8 cellular contexts compared by ENCODE assay signal in genomic region chr14:74491952-74492351, GRCh38. TPM values are rescaled to one million over a fixed set of nuclear protein-coding genes. Genes with fewer than 3 reads are reported as not detected.
DNase-seq lines count a peak whose midpoint lies in the region; TF ChIP-seq lines count a peak whose summit lies in the region.

No MANE protein-coding gene starts in this region.

- H3K4me1 Mint-ChIP-seq in activated T-helper 2 cell treated with anti-CD3 and anti-CD28 coated beads, Interferon-gamma antibody, Interleukin-2, Interleukin-4, amounts not matched to agents 10 μg/mL and 5 μg/mL and 100 μg/mL, durations not matched to agents 14 hours and 24 hours and 36 hours (ENCODE audit: low read depth) = peaks cover 21% of the 10 kb centered on the region

- peak overlapping the region; percentile 98 for H3K27ac ChIP-seq in cardiac muscle cell

- peaks cover 14% of the 10 kb centered on the region for H3K36me3 Mint-ChIP-seq in activated T-helper 2 cell treated with anti-CD3 and anti-CD28 coated beads, Interferon-gamma antibody, Interleukin-2, Interleukin-4, amounts not matched to agents 10 μg/mL and 5 μg/mL and 100 μg/mL, durations not matched to agents 14 hours and 24 hours and 36 hours (ENCODE audit: low read depth)

- no peaks in the 10 kb centered on the region for H3K9me3 Mint-ChIP-seq in activated T-helper 2 cell treated with anti-CD3 and anti-CD28 coated beads, Interferon-gamma antibody, Interleukin-2, Interleukin-4, amounts not matched to agents 10 μg/mL and 5 μg/mL and 100 μg/mL, durations not matched to agents 14 hours and 24 hours and 36 hours

- no peak overlapping the region for H3K4me3 Mint-ChIP-seq in activated T-helper 2 cell treated with anti-CD3 and anti-CD28 coated beads, Interferon-gamma antibody, Interleukin-2, Interleukin-4, amounts not matched to agents 10 μg/mL and 5 μg/mL and 100 μg/mL, durations not matched to agents 14 hours and 24 hours and 36 hours (ENCODE audit: low read depth)

- intact Hi-C loops in cardiac septum (cut with DNase I) (no loop called here), posterior cingulate gyrus (cut with DNase I) (loop anchor here (5.0 to 10.0 kb wide), 2 partner anchors 130 to 407 kb away; partner anchors contain the start of genes ALDH6A1 and LIN52)
- intact Hi-C loops in activated T-helper 2 cell treated with anti-CD3 and anti-CD28 coated beads, Interferon-gamma antibody, Interleukin-2, Interleukin-4, amounts not matched to agents 10 μg/mL and 5 μg/mL and 100 μg/mL, durations not matched to agents 14 hours and 24 hours and 36 hours (cut with micrococcal nuclease) = loop anchor here (1.0 kb wide), 1 partner anchor 130 kb away; no protein-coding TSS in a partner anchor

- H3K27me3 Mint-ChIP-seq in activated T-helper 2 cell treated with anti-CD3 and anti-CD28 coated beads, Interferon-gamma antibody, Interleukin-2, Interleukin-4, amounts not matched to agents 10 μg/mL and 5 μg/mL and 100 μg/mL, durations not matched to agents 14 hours and 24 hours and 36 hours (ENCODE audit: low read depth) = no peaks in the 10 kb centered on the region

- peak; percentile 39 to 44 for DNase-seq in cardiac muscle cell (ENCODE audit: low read depth in 1 of 2, low spot score in 1 of 2)
- no peak for DNase-seq in cardiac septum (ENCODE audit: low spot score)
- peak; percentile 67 for DNase-seq in RPMI7951 (ENCODE audit: low read depth)
- peak; percentile 66 for DNase-seq in fibroblast of the aortic adventitia (ENCODE audit: low read depth)
- no peak for DNase-seq in retinal pigment epithelial cell (ENCODE audit: low read depth)
- DNase-seq in NCI-H2107 (lab: John Stamatoyannopoulos, UW) = no peak
- DNase-seq in activated T-helper 2 cell treated with anti-CD3 and anti-CD28 coated beads, Interferon-gamma antibody, Interleukin-2, Interleukin-4, amounts not matched to agents 10 μg/mL and 5 μg/mL and 100 μg/mL, durations not matched to agents 14 hours and 24 hours and 36 hours (ENCODE audit: low spot score) = no peak
- DNase-seq in posterior cingulate gyrus = no peak

- no peaks in the 10 kb centered on the region for H3K27me3 ChIP-seq in cardiac muscle cell

- H3K4me3 ChIP-seq in cardiac muscle cell (peak overlapping the region; percentile 71), fibroblast of the aortic adventitia (ENCODE audit: low read depth, low read length) (peak overlapping the region; percentile 82), retinal pigment epithelial cell (ENCODE audit: low read length) (peak overlapping the region; percentile 87)

- H3K4me1 ChIP-seq in cardiac muscle cell (ENCODE audit: low read depth) = peaks cover 8% of the 10 kb centered on the region

- H3K9me3 ChIP-seq in cardiac muscle cell (ENCODE audit: low read depth) = no peaks in the 10 kb centered on the region

- H3K36me3 ChIP-seq in cardiac muscle cell = peaks cover 3% of the 10 kb centered on the region

- TF ChIP-seq CTCF in cardiac muscle cell (IDR thresholded peaks at IDR 0.05; ENCODE audit: low read depth, low read length) (peak; percentile 27), fibroblast of the aortic adventitia (IDR thresholded peaks at IDR 0.05; ENCODE audit: insufficient read depth, low read length) (peak; percentile 27), retinal pigment epithelial cell (conservative IDR thresholded peaks at IDR 0.05; ENCODE audit: low read depth, low read length) (peak; percentile 25)

- H3K27ac Mint-ChIP-seq in activated T-helper 2 cell treated with anti-CD3 and anti-CD28 coated beads, Interferon-gamma antibody, Interleukin-2, Interleukin-4, amounts not matched to agents 10 μg/mL and 5 μg/mL and 100 μg/mL, durations not matched to agents 14 hours and 24 hours and 36 hours = no peak overlapping the region

RNA-seq across cellular contexts. Expression of gene NPC2, which starts 1.2 kb away (rescaled TPM):
- 310 and 437 TPM in 2 replicates for total RNA-seq in cardiac muscle cell
- 243 and 256 TPM in 2 replicates for polyA plus RNA-seq in cardiac muscle cell
- total RNA-seq in cardiac septum = 116 TPM
- total RNA-seq in RPMI7951 (2014; rRNA removed; shearing (Covaris generic)) = 358 and 402 TPM in 2 replicates
- 189 and 291 TPM in 2 replicates for total RNA-seq in fibroblast of the aortic adventitia (ENCODE audit: low replicate concordance)
- total RNA-seq in activated T-helper 2 cell treated with anti-CD3 and anti-CD28 coated beads, Interferon-gamma antibody, Interleukin-2, Interleukin-4, amounts not matched to agents 10 μg/mL and 5 μg/mL and 100 μg/mL, durations not matched to agents 14 hours and 24 hours and 36 hours = 17.8 and 19.2 TPM in 2 replicates

RNA-seq across cellular contexts. Expression of gene ISCA2, which starts 1.6 kb away (rescaled TPM):
- total RNA-seq in cardiac muscle cell (26.5 and 39.8 TPM in 2 replicates), cardiac septum (40.5 TPM), fibroblast of the aortic adventitia (ENCODE audit: low replicate concordance) (3.1 and 12.9 TPM in 2 replicates)
- 141 and 153 TPM in 2 replicates for polyA plus RNA-seq in cardiac muscle cell
- 32.4 and 36.1 TPM in 2 replicates for total RNA-seq in RPMI7951 (2014; rRNA removed; shearing (Covaris generic))
- total RNA-seq in activated T-helper 2 cell treated with anti-CD3 and anti-CD28 coated beads, Interferon-gamma antibody, Interleukin-2, Interleukin-4, amounts not matched to agents 10 μg/mL and 5 μg/mL and 100 μg/mL, durations not matched to agents 14 hours and 24 hours and 36 hours = 23.9 and 25.3 TPM in 2 replicates

Comparison
In these comparisons a context has a peak if more than half of its experiments do, and no peak if none do; other contexts are left out.
1. DNase-seq: peak in cardiac muscle cell (2 of 2), RPMI7951 (single experiment) and fibroblast of the aortic adventitia (single experiment); none in cardiac septum (single experiment), retinal pigment epithelial cell (single experiment), NCI-H2107 (single experiment), activated T-helper 2 cell treated with anti-CD3 and anti-CD28 coated beads, Interferon-gamma antibody, Interleukin-2, Interleukin-4, amounts not matched to agents 10 μg/mL and 5 μg/mL and 100 μg/mL, durations not matched to agents 14 hours and 24 hours and 36 hours (single experiment) and posterior cingulate gyrus (0 of 10).
2. Peak in every context shown above with its lines, with median percentiles within 50 percentile points of each other: H3K4me3 ChIP-seq and CTCF ChIP-seq.